Comparison of ENCODE assay signal across 2 cellular contexts in genomic region chr19:3412066-3412465, GRCh38.
TF ChIP-seq lines count a peak whose summit lies in the region.

No MANE protein-coding gene starts in this region.

TF ChIP-seq in K562, 482 proteins besides CTCF, POLR2A, EP300 and RAD21 (continued from another document):
- TF ChIP-seq ZNF121 (CRISPR knock-in tag; conservative IDR thresholded peaks at IDR 0.05): peak; percentile 79

TF ChIP-seq in liver, 16 proteins besides CTCF, POLR2A, EP300 and RAD21 (continued from another document):
- TF ChIP-seq ATF3 (IDR thresholded peaks at IDR 0.05): no peak
